8 cellular contexts compared by ENCODE assay signal in the genomic region with DNA sequence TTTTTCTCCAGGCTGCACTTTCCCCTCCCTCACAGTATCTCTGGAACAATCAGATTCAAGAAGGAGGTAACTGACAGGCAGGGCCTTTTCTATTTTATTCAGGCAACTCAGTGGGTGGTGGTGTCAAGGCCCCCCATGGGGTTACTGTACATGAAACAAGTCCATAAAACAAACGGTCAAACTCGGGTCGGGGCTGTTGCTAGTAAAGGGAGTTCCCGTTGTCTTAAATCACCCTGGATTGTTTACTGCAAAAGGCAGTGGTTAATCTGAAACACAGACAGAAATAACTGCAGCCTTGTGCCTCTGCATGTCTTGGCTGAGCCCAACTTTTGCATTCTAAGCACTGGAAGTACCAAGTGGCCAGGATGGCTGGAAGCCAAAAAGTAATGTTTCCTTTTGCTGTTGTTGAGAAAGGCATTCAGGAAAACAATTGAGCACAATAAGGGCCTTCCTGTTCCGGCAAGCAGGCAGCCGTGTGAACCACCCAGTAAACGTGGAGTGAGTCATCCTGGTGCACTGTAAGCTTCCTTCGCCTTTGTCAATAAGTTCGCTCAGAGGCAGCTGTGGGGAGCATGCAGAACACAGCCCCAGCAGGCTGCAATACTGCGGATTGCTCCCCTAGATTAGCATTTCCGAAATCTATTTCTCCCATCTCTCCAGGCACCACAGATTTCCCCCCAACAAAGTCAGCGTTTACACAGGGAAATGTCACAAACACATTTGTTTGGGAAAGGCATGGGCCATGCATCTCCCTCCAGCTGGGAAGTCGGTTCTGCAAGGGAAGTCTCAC.
A peak's percentile ranks its signal among the peaks of the same experiment; 100 is the strongest.
DNase-seq lines count a peak whose midpoint lies in the region; ATAC-seq, FAIRE-seq and TF ChIP-seq lines count a peak whose summit lies in the region.

No MANE protein-coding gene starts in this region.

- no peak for TF ChIP-seq CTCF in K562 (IDR thresholded peaks at IDR 0.05 in 2 of 3, conservative IDR thresholded peaks at IDR 0.05 in 1 of 3; ENCODE audit: insufficient read depth in 2 of 3, low read depth in 1 of 3, low read length in 3 of 3)

- WGBS in K562 (ENCODE audit: insufficient coverage, low coverage, missing lambda C conversion rate), result 3% methylated on average over 12 of the region's 13 CpGs

- H3K4me3 ChIP-seq in K562, result no peak overlapping the region

- no peak for TF ChIP-seq EP300 in K562 (IDR thresholded peaks at IDR 0.05; ENCODE audit: low read length)

- CTCF ChIA-PET in K562 (lab: Yijun Ruan, JAX; ENCODE audit: low intra/inter-chr PET ratio), result no interaction called here

- no peak overlapping the region for H3K27ac ChIP-seq in K562 (ENCODE audit: extremely low read depth, low read depth, low read length)

- H3K4me2 ChIP-seq in K562 (ENCODE audit: insufficient read depth, low read length), result no peak overlapping the region

- intact Hi-C loops in K562 (cut with micrococcal nuclease), result no loop called here

- no peaks in the 10 kb centered on the region for H3K4me1 ChIP-seq in K562 (replicated peaks in 1 of 2; ENCODE audit: control insufficient read depth in 2 of 2, insufficient read depth in 2 of 2, low read length in 2 of 2)

- FAIRE-seq in K562 (lab: Jason Lieb, UNC), result no peak

- in situ Hi-C loops in K562 (cut with MboI), result no loop called here

- POLR2A ChIA-PET in K562 (lab: Yijun Ruan, JAX), result no interaction called here

- no peaks in the 10 kb centered on the region for H3K9me1 ChIP-seq in K562 (ENCODE audit: control insufficient read depth, insufficient read depth, low read length)

- BruUV-seq in K562 (replicated peaks; lab: Mats Ljungman, UMichigan), result no TSS peak

- H4K20me1 ChIP-seq in K562 (replicated peaks; ENCODE audit: control insufficient read depth, insufficient read depth, low read length), result no peaks in the 10 kb centered on the region

- H3K9me3 ChIP-seq in K562 (replicated peaks; ENCODE audit: control insufficient read depth, insufficient read depth, low read depth, low read length), result no peaks in the 10 kb centered on the region

- ATAC-seq in GM21526 (IDR thresholded peaks at IDR 0.05; ENCODE audit: low FRiP score, unreplicated experiment) (peak; percentile 62), K562 (0 out of 3 replicates have a peak, but pooled peaks have one; percentile 44)

- no peak for TF ChIP-seq RAD21 in K562 (CRISPR knock-in tag; conservative IDR thresholded peaks at IDR 0.05 in 1 of 2, IDR thresholded peaks at IDR 0.05 in 1 of 2)

- H3K79me2 ChIP-seq in K562 (ENCODE audit: control insufficient read depth, insufficient read depth, low read length), result no peaks in the 10 kb centered on the region

- no peak for TF ChIP-seq POLR2A in K562 (conservative IDR thresholded peaks at IDR 0.05)

- no peaks in the 10 kb centered on the region for H3K27me3 ChIP-seq in K562 (ENCODE audit: control insufficient read depth in 2 of 2, insufficient read depth in 2 of 2, low read length in 2 of 2)

- DNase-seq in COLO829 (ENCODE audit: low spot score), result peak; percentile 68
- peak; percentile 86 for DNase-seq in HS-5 (ENCODE audit: low read depth)
- DNase-seq in SW 1271 (lab: John Stamatoyannopoulos, UW), result peak; percentile 72 to 96
- DNase-seq in K562 (ENCODE audit: extremely low read depth in 1 of 4, low spot score in 3 of 4), result peak in 1 of 4 experiments; percentile 17
- DNase-seq in iPS-NIHi7 (ENCODE audit: extremely low spot score), result peak; percentile 65
- peak; percentile 18 to 25 for DNase-seq in stimulated activated CD4-positive, alpha-beta T cell treated with anti-CD3 and anti-CD28 coated beads, Interleukin-12 subunit alpha, Interleukin-12 subunit beta, amount 100 ng/mL, for 24 hours (ENCODE audit: low read depth in 2 of 2)
- no peak for DNase-seq in 8988T

- H3K9ac ChIP-seq in K562 (ENCODE audit: insufficient read depth in 1 of 2, low read depth in 2 of 2, low read length in 2 of 2), result no peak overlapping the region

- peak overlapping the region; percentile 14; the same call in 1 of the 2 replicates for H2AFZ ChIP-seq in K562 (ENCODE audit: low read depth, low read length)

- H3K36me3 ChIP-seq in K562 (ENCODE audit: control insufficient read depth, insufficient read depth, low read length), result no peaks in the 10 kb centered on the region

TF ChIP-seq in K562, 482 proteins besides CTCF, POLR2A, EP300 and RAD21 (continues in another document):
- no peak for TF ChIP-seq GATAD2B (IDR thresholded peaks at IDR 0.05; ENCODE audit: borderline replicate concordance)
- TF ChIP-seq JUND (IDR thresholded peaks at IDR 0.05; ENCODE audit: borderline replicate concordance, low read depth, low read length), result no peak
- peak; percentile 65; the same call in 1 of the 3 replicates for TF ChIP-seq JUND (tag; IDR thresholded peaks at IDR 0.05; ENCODE audit: borderline replicate concordance, low read depth, low read length)
- TF ChIP-seq, protein P1, sequence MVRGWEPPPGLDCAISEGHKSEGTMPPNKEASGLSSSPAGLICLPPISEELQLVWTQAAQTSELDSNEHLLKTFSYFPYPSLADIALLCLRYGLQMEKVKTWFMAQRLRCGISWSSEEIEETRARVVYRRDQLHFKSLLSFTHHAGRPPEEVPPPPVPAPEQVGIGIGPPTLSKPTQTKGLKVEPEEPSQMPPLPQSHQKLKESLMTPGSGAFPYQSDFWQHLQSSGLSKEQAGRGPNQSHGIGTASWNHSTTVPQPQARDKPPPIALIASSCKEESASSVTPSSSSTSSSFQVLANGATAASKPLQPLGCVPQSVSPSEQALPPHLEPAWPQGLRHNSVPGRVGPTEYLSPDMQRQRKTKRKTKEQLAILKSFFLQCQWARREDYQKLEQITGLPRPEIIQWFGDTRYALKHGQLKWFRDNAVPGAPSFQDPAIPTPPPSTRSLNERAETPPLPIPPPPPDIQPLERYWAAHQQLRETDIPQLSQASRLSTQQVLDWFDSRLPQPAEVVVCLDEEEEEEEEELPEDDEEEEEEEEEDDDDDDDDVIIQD (CRISPR knock-in tag; IDR thresholded peaks at IDR 0.05), result no peak
- 0 out of 2 replicates have a peak, but pooled peaks have one; percentile 14 for TF ChIP-seq GABPA (tag; conservative IDR thresholded peaks at IDR 0.05; ENCODE audit: low read depth)
- TF ChIP-seq POU5F1 (IDR thresholded peaks at IDR 0.05; ENCODE audit: borderline replicate concordance, low read depth, low read length, partially characterized antibody), result no peak
- TF ChIP-seq BMI1 (IDR thresholded peaks at IDR 0.05; ENCODE audit: low read length), result no peak
- no peak for TF ChIP-seq RFX5 (IDR thresholded peaks at IDR 0.05; ENCODE audit: low read depth, low read length)
- no peak for TF ChIP-seq DMBX1 (CRISPR knock-in tag; IDR thresholded peaks at IDR 0.05; ENCODE audit: borderline replicate concordance)
- no peak for TF ChIP-seq RBM25 (IDR thresholded peaks at IDR 0.05; ENCODE audit: low read depth, low read length, severe bottlenecking)
- no peak for TF ChIP-seq NONO (IDR thresholded peaks at IDR 0.05; ENCODE audit: low read depth in 2 of 2, low read length in 1 of 2)
- no peak for TF ChIP-seq ZNF318 (IDR thresholded peaks at IDR 0.05; ENCODE audit: borderline replicate concordance in 1 of 2, low read depth in 1 of 2)
